Comparison of ENCODE assay signal across 8 cellular contexts in the genomic region with DNA sequence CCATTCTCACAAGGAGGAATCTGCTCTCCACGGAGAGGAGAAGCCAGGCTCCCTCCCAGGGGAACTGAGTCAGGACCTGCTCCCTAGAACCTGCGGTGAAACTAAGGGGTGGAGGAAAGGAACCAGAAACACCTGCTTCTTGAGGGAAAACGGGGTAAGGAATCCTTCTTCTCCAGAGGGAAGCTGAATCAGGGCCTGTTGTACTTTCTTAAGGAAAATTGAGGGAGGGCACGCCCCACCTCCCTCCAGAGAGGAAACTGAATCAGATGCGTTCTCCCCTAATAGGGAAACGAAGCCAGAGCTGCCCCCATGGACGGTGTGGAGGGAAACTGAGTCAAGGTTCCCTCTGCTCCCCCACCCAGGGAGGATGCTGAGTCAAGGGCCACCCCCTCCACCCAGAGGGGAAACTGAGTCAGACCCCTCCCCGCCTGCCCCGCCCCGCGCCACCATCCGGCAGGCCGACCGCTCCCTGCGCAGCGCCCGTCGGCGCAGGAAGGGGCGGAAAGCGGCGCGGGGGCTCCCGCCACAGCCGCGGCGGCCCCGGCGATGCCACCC. TPM values are rescaled to one million over a fixed set of nuclear protein-coding genes. Genes with fewer than 3 reads are reported as not detected.
DNase-seq lines count a peak whose midpoint lies in the region; ATAC-seq, FAIRE-seq and TF ChIP-seq lines count a peak whose summit lies in the region.

No MANE protein-coding gene starts in this region.

- ATAC-seq in pancreas: peak; percentile 1 to 27 (median 4)

- intact Hi-C loops in OCI-LY7 (cut with micrococcal nuclease; ENCODE audit: unreplicated experiment): loop anchor here (1.0 to 5.0 kb wide), 2 partner anchors 36 to 90 kb away; partner anchors contain the start of genes FAM89B and ZNRD2
- intact Hi-C loops in pancreas (cut with DNase I): no loop called here

- peak overlapping the region; percentile 42 for H3K27ac ChIP-seq in OCI-LY7 (ENCODE audit: low read depth, low read length, poor library complexity, severe bottlenecking)
- peak overlapping the region; percentile 96 for H3K27ac ChIP-seq in epithelial cell of prostate
- H3K27ac ChIP-seq in pancreas: peak overlapping the region; percentile 91 to 99 (median 95)

- no peak for TF ChIP-seq CTCF in OCI-LY7 (conservative IDR thresholded peaks at IDR 0.05; ENCODE audit: low read length)
- TF ChIP-seq CTCF in pancreas (IDR thresholded peaks at IDR 0.05): no peak

- no peaks in the 10 kb centered on the region for H3K27me3 ChIP-seq in pancreas

- H3K36me3 Mint-ChIP-seq in T-helper 2 cell treated with Interferon-gamma antibody and Interleukin-4, amounts not matched to agents 5 μg/mL and 100 μg/mL, for 36 hours (ENCODE audit: low read depth): peaks cover 37% of the 10 kb centered on the region

- H3K9me3 ChIP-seq in OCI-LY7 (ENCODE audit: low read length) (no peaks in the 10 kb centered on the region), pancreas (no peaks in the 10 kb centered on the region)

- peak overlapping the region; percentile 79 for H3K27ac Mint-ChIP-seq in T-helper 2 cell treated with Interferon-gamma antibody and Interleukin-4, amounts not matched to agents 5 μg/mL and 100 μg/mL, for 36 hours

- peaks cover 11% of the 10 kb centered on the region; the same call in 1 of the 2 replicates for H4K20me1 ChIP-seq in OCI-LY7 (ENCODE audit: insufficient read depth, low read length)

- peaks cover 43% of the 10 kb centered on the region for H3K36me3 ChIP-seq in OCI-LY7 (ENCODE audit: insufficient read depth, low read length)
- peaks cover 0 to 38% (median 24%) of the 10 kb centered on the region in 3 donors for H3K36me3 ChIP-seq in pancreas

- peak overlapping the region; percentile 52; the same call in 1 of the 2 replicates for H2AFZ ChIP-seq in OCI-LY7 (ENCODE audit: low read length)

- POLR2A ChIA-PET in OCI-LY7 (lab: Charles Lee): interaction anchor here (1.3 to 1.6 kb wide), 2 partner anchors 23 to 49 kb away, joined by 4 to 7 read pairs; no protein-coding TSS in a partner anchor

- H3K4me3 ChIP-seq in OCI-LY7 (ENCODE audit: low read depth, low read length, poor library complexity, severe bottlenecking): peak overlapping the region; percentile 100
- peak overlapping the region; percentile 81 to 98 (median 90) for H3K4me3 ChIP-seq in pancreas

- peak overlapping the region; percentile 86 for H3K4me3 Mint-ChIP-seq in T-helper 2 cell treated with Interferon-gamma antibody and Interleukin-4, amounts not matched to agents 5 μg/mL and 100 μg/mL, for 36 hours

- no peaks in the 10 kb centered on the region for H3K27me3 Mint-ChIP-seq in T-helper 2 cell treated with Interferon-gamma antibody and Interleukin-4, amounts not matched to agents 5 μg/mL and 100 μg/mL, for 36 hours (ENCODE audit: low read depth)

- FAIRE-seq in pancreas (lab: Jason Lieb, UNC): no peak

- no peak for DNase-seq in T-helper 2 cell treated with Interferon-gamma antibody and Interleukin-4, amounts not matched to agents 5 μg/mL and 100 μg/mL, for 36 hours (ENCODE audit: low spot score)
- DNase-seq in T-helper 2 cell (no peak), OCI-LY7 (ENCODE audit: low spot score) (no peak), epithelial cell of prostate (ENCODE audit: low read depth, low spot score) (no peak), pancreas (peak in 1 of 6 donors; percentile 48), HCEC 1CT (no peak), NCI-H2081 treated with DMSO at 0.1 percent for 48 hours (lab: John Stamatoyannopoulos, UW) (no peak), SKM-1 (lab: John Stamatoyannopoulos, UW; ENCODE audit: unreplicated experiment) (no peak)

- peaks cover 20% of the 10 kb centered on the region for H3K4me1 Mint-ChIP-seq in T-helper 2 cell treated with Interferon-gamma antibody and Interleukin-4, amounts not matched to agents 5 μg/mL and 100 μg/mL, for 36 hours (ENCODE audit: low read depth)

- H3K4me2 ChIP-seq in OCI-LY7 (ENCODE audit: low read length): peak overlapping the region; percentile 99

- no peaks in the 10 kb centered on the region for H3K9me2 ChIP-seq in OCI-LY7 (ENCODE audit: insufficient read depth, low read length)

- CTCF ChIA-PET in OCI-LY7 (lab: Charles Lee; ENCODE audit: unreplicated experiment): no interaction called here

- H3K9me3 Mint-ChIP-seq in T-helper 2 cell treated with Interferon-gamma antibody and Interleukin-4, amounts not matched to agents 5 μg/mL and 100 μg/mL, for 36 hours: no peaks in the 10 kb centered on the region

- H3K4me1 ChIP-seq in OCI-LY7 (ENCODE audit: insufficient read depth, low read length, poor library complexity, severe bottlenecking): peaks cover 15% of the 10 kb centered on the region
- H3K4me1 ChIP-seq in pancreas: peaks cover 8 to 14% (median 13%) of the 10 kb centered on the region in 3 donors

- BruUV-seq in OCI-LY7 (replicated peaks; lab: Mats Ljungman, UMichigan): TSS peak; percentile 75

- peaks cover 19% of the 10 kb centered on the region for H3K79me2 ChIP-seq in OCI-LY7 (ENCODE audit: insufficient read depth, low read depth, low read length)

- WGBS in pancreas, 2 donors: 1 to 2% methylated on average over 15 to 29 of the region's 29 CpGs

RNA-seq across cellular contexts. Expression of gene RELA, which starts 0.4 kb away (rescaled TPM):
- total RNA-seq in OCI-LY7 (2014; rRNA removed; shearing (Covaris generic)): 40.4 and 48.0 TPM in 2 replicates
- total RNA-seq in OCI-LY7 (2022) (78.9 and 82.5 TPM in 2 replicates), pancreas (10 to 100 TPM; 29.8 to 42.2 (median 34.6) TPM)
- 10 to 100 TPM; 37.3 to 46.6 TPM for polyA plus RNA-seq in pancreas

RNA-seq across cellular contexts. Expression of gene SIPA1, which starts 24.4 kb away (rescaled TPM):
- 57.6 and 95.4 TPM in 2 replicates for total RNA-seq in OCI-LY7 (2014; rRNA removed; shearing (Covaris generic))
- total RNA-seq in OCI-LY7 (2022) (156 and 160 TPM in 2 replicates), pancreas (10 to 100 TPM; 11.2 to 38.2 (median 21.2) TPM)
- 10 to 100 TPM; 42.3 to 52.2 TPM for polyA plus RNA-seq in pancreas

RNA-seq across cellular contexts. Expression of gene PCNX3, which starts 46.7 kb away (rescaled TPM):
- total RNA-seq in OCI-LY7 (2014; rRNA removed; shearing (Covaris generic)): 29.9 and 36.2 TPM in 2 replicates
- total RNA-seq in OCI-LY7 (2022): 66.7 and 70.7 TPM in 2 replicates
- 10 to 100 TPM; 13.5 to 21.5 (median 17.3) TPM for total RNA-seq in pancreas
- 10 to 100 TPM; 21.7 to 26.3 TPM for polyA plus RNA-seq in pancreas

RNA-seq across cellular contexts. Expression of gene MAP3K11, which starts 48.3 kb away (rescaled TPM):
- total RNA-seq in OCI-LY7 (2014; rRNA removed; shearing (Covaris generic)): 32.0 and 33.4 TPM in 2 replicates
- total RNA-seq in OCI-LY7 (2022) (50.6 and 53.2 TPM in 2 replicates), pancreas (10 to 100 TPM; 23.2 to 40.6 (median 26.7) TPM)
- 10 to 100 TPM; 75.5 to 84.7 TPM for polyA plus RNA-seq in pancreas

RNA-seq across cellular contexts. Expression of gene KAT5, which starts 49.7 kb away (rescaled TPM):
- total RNA-seq in OCI-LY7 (2014; rRNA removed; shearing (Covaris generic)): 87.9 and 97.1 TPM in 2 replicates
- total RNA-seq in OCI-LY7 (2022): 79.9 and 82.1 TPM in 2 replicates
- total RNA-seq in pancreas: 10 to 100 TPM; 26.5 to 39.8 (median 35.0) TPM
- polyA plus RNA-seq in pancreas: 10 to 100 TPM; 79.6 to 99.6 TPM

Comparison
In these comparisons a context has a peak if more than half of its experiments do, and no peak if none do; other contexts are left out.
1. H3K27ac ChIP-seq: peak in every context shown above with its lines; median percentile 96 in epithelial cell of prostate; 95 in pancreas; 42 in OCI-LY7.